ENCODE assay signal across 8 cellular contexts in genomic region chr3:197555281-197556261, GRCh38. TPM values are rescaled to one million over a fixed set of nuclear protein-coding genes. Genes with fewer than 3 reads are reported as not detected.
DNase-seq lines count a peak whose midpoint lies in the region; ATAC-seq and TF ChIP-seq lines count a peak whose summit lies in the region.

Gene BDH1, minus strand, starts transcription at chr3:197555968. Its CDS starts 9,525 bp downstream, at chr3:197546443.

- ATAC-seq in GM21737 (IDR thresholded peaks at IDR 0.05; ENCODE audit: unreplicated experiment), result peak; percentile 35

- peak; percentile 66 for DNase-seq in DMS79 treated with DMSO at 0.1 percent for 48 hours (lab: John Stamatoyannopoulos, UW)
- DNase-seq in MG63, result peak; percentile 26
- peak; percentile 30 to 84 (median 45) for DNase-seq in T-helper 2 cell
- no peak for DNase-seq in astrocyte of the cerebellum (ENCODE audit: low read depth)
- DNase-seq in stimulated activated CD4-positive, alpha-beta T cell treated with anti-CD3 and anti-CD28 coated beads, Interleukin-12 subunit alpha, Interleukin-12 subunit beta, amount 100 ng/mL, for 48 hours (ENCODE audit: low read depth in 2 of 3, low spot score in 1 of 3), result peak; percentile 53 to 65 (median 55)
- no peak for DNase-seq in COLO829 (ENCODE audit: low spot score)

- H3K36me3 ChIP-seq in MG63 (no peaks in the 10 kb centered on the region), iPS-20b (ENCODE audit: insufficient read depth, low read depth, low read length) (0 out of 2 replicates have a peak, but pooled peaks cover 3% of the 10 kb centered on the region)

- no peaks in the 10 kb centered on the region for H3K9me3 ChIP-seq in MG63
- H3K9me3 ChIP-seq in iPS-20b (ENCODE audit: insufficient read depth, low read depth, low read length), result no peaks in the 10 kb centered on the region

- peaks cover 37% of the 10 kb centered on the region for H3K27me3 ChIP-seq in MG63
- peaks cover 30% of the 10 kb centered on the region for H3K27me3 ChIP-seq in iPS-20b (ENCODE audit: insufficient read depth, low read length)

- peak within 1 kb of the TSS; percentile 84 for H3K4me3 ChIP-seq in MG63
- H3K4me3 ChIP-seq in astrocyte of the cerebellum (ENCODE audit: low read depth, low read length), result peak within 1 kb of the TSS; percentile 91
- peak within 1 kb of the TSS; percentile 83 for H3K4me3 ChIP-seq in iPS-20b (ENCODE audit: low read length)

- in situ Hi-C loops in astrocyte of the cerebellum (cut with HindIII; ENCODE audit: low sequenced_read_pairs), result no loop called here

- no peak for TF ChIP-seq CTCF in astrocyte of the cerebellum (IDR thresholded peaks at IDR 0.05; ENCODE audit: low read depth, low read length, missing control alignments)

- peaks cover 7% of the 10 kb centered on the region; the same call in 1 of the 2 replicates for H3K4me1 ChIP-seq in iPS-20b (ENCODE audit: insufficient read depth, low read length)

- peak within 1 kb of the TSS; percentile 73 for H3K27ac ChIP-seq in iPS-20b (ENCODE audit: low read length)

- peak within 1 kb of the TSS; percentile 86 for H3K9ac ChIP-seq in iPS-20b (ENCODE audit: low read depth, low read length)

RNA-seq across cellular contexts. Expression of gene BDH1, which starts in this region (rescaled TPM):
- 2.2 and 23.5 TPM in 2 replicates for total RNA-seq in MG63 (2014; rRNA removed; shearing (Covaris generic); ENCODE audit: low replicate concordance)

Comparison
In these comparisons a context has a peak if more than half of its experiments do, and no peak if none do; other contexts are left out.
1. DNase-seq: peak in DMS79 treated with DMSO at 0.1 percent for 48 hours (single experiment), MG63 (single experiment), T-helper 2 cell (5 of 5) and stimulated activated CD4-positive, alpha-beta T cell treated with anti-CD3 and anti-CD28 coated beads, Interleukin-12 subunit alpha, Interleukin-12 subunit beta, amount 100 ng/mL, for 48 hours (3 of 3); none in astrocyte of the cerebellum (single experiment) and COLO829 (single experiment).
2. Peak in every context shown above with its lines, with median percentiles within 50 percentile points of each other: H3K4me3 ChIP-seq.